1 cellular context compared by ENCODE assay signal in genomic region chr1:153293480-153293775, GRCh38.
TF ChIP-seq lines count a peak whose summit lies in the region.

No MANE protein-coding gene starts in this region.

TF ChIP-seq in K562, 482 proteins besides CTCF, POLR2A, EP300 and RAD21:
- peak; percentile 26 for TF ChIP-seq PRDM10 (IDR thresholded peaks at IDR 0.05; ENCODE audit: partially characterized antibody)
- no peak for TF ChIP-seq ZNF197 (CRISPR knock-in tag; IDR thresholded peaks at IDR 0.05; ENCODE audit: low read depth)
- no peak for TF ChIP-seq ZNF584 (CRISPR knock-in tag; IDR thresholded peaks at IDR 0.05; ENCODE audit: low read depth)
TF ChIP-seq in K562: peak in this region for 1.
